Comparison of ENCODE assay signal across 1 cellular context in genomic region chr14:77457522-77458248, GRCh38.
TF ChIP-seq lines count a peak whose summit lies in the region.

AHSA1 (plus strand) TSS chr14:77458093; CDS start chr14:77458190, 97 bp downstream.
VIPAS39 (minus strand) TSS chr14:77457601; CDS start chr14:77454102, 3,499 bp downstream.

TF ChIP-seq in HepG2, 621 proteins besides CTCF, POLR2A, EP300 and RAD21 (continued from another document and continues in another):
- TF ChIP-seq AHDC1 (CRISPR knock-in tag; IDR thresholded peaks at IDR 0.05; ENCODE audit: borderline replicate concordance) (no peak), ZNF737 (CRISPR knock-in tag; IDR thresholded peaks at IDR 0.05; ENCODE audit: borderline replicate concordance) (no peak), ZNF207 (IDR thresholded peaks at IDR 0.05; ENCODE audit: borderline replicate concordance) (no peak), EEA1 (CRISPR knock-in tag; IDR thresholded peaks at IDR 0.05; ENCODE audit: borderline replicate concordance) (no peak), AGO1 (IDR thresholded peaks at IDR 0.05; ENCODE audit: low read depth, low read length, poor library complexity, severe bottlenecking) (peak; percentile 56), ZMYM3 (CRISPR knock-in tag; IDR thresholded peaks at IDR 0.05) (0 out of 2 replicates have a peak, but pooled peaks have one; percentile 28), PRDM15 (CRISPR knock-in tag; IDR thresholded peaks at IDR 0.05) (no peak), GRHL1 (CRISPR knock-in tag; conservative IDR thresholded peaks at IDR 0.05) (no peak), HIVEP1 (CRISPR knock-in tag; IDR thresholded peaks at IDR 0.05) (peak; percentile 9; the same call in 1 of the 2 replicates), ZNF713 (CRISPR knock-in tag; IDR thresholded peaks at IDR 0.05) (no peak), ZMAT3 (CRISPR knock-in tag; conservative IDR thresholded peaks at IDR 0.05) (no peak), ZC3H4 (CRISPR knock-in tag; IDR thresholded peaks at IDR 0.05; ENCODE audit: borderline replicate concordance) (no peak), MATR3 (CRISPR knock-in tag; IDR thresholded peaks at IDR 0.05) (no peak), MAX (IDR thresholded peaks at IDR 0.05) (peak; percentile 60), ISX (CRISPR knock-in tag; conservative IDR thresholded peaks at IDR 0.05) (no peak), ZBTB39 (CRISPR knock-in tag; IDR thresholded peaks at IDR 0.05) (no peak), SRY (CRISPR knock-in tag; IDR thresholded peaks at IDR 0.05) (peak; percentile 85; the same call in 1 of the 2 replicates), ZNF780A (CRISPR knock-in tag; IDR thresholded peaks at IDR 0.05) (no peak), ZMYM4 (CRISPR knock-in tag; IDR thresholded peaks at IDR 0.05) (no peak; the same call in 1 of the 2 replicates), TERF1 (CRISPR knock-in tag; IDR thresholded peaks at IDR 0.05) (no peak), ZBTB26 (CRISPR knock-in tag; IDR thresholded peaks at IDR 0.05; ENCODE audit: borderline replicate concordance) (no peak; the same call in 1 of the 2 replicates), SMAD1 (CRISPR knock-in tag; IDR thresholded peaks at IDR 0.05; ENCODE audit: borderline replicate concordance, low read depth) (no peak), GLMP (CRISPR knock-in tag; IDR thresholded peaks at IDR 0.05; ENCODE audit: borderline replicate concordance) (no peak), HINFP (CRISPR knock-in tag; IDR thresholded peaks at IDR 0.05; ENCODE audit: low read depth) (no peak; the same call in 1 of the 2 replicates), JUNB (CRISPR knock-in tag; IDR thresholded peaks at IDR 0.05; ENCODE audit: borderline replicate concordance) (no peak), THYN1 (CRISPR knock-in tag; IDR thresholded peaks at IDR 0.05; ENCODE audit: borderline replicate concordance, low read depth) (0 out of 2 replicates have a peak, but pooled peaks have one; percentile 19), NR0B2 (CRISPR knock-in tag; IDR thresholded peaks at IDR 0.05) (no peak), HNRNPLL (IDR thresholded peaks at IDR 0.05; ENCODE audit: low read depth, low read length, poor library complexity, severe bottlenecking) (peak; percentile 60), HMG20B (CRISPR knock-in tag; conservative IDR thresholded peaks at IDR 0.05) (no peak), BORCS8-MEF2B (CRISPR knock-in tag; IDR thresholded peaks at IDR 0.05) (no peak), ZNF333 (CRISPR knock-in tag; IDR thresholded peaks at IDR 0.05; ENCODE audit: borderline replicate concordance) (peak; percentile 33; the same call in 1 of the 2 replicates), HES4 (CRISPR knock-in tag; IDR thresholded peaks at IDR 0.05; ENCODE audit: borderline replicate concordance) (no peak), RFX5 (IDR thresholded peaks at IDR 0.05; ENCODE audit: low read depth, low read length) (no peak)
